In genomic region chr13:46603165-46603603, GRCh38 we compare ENCODE assay signal across 1 cellular context.
TF ChIP-seq lines count a peak whose summit lies in the region.

No MANE protein-coding gene starts in this region.

TF ChIP-seq in HCT116, 20 proteins besides CTCF, POLR2A, EP300 and RAD21 (continued from another document):
- TF ChIP-seq, protein P1, sequence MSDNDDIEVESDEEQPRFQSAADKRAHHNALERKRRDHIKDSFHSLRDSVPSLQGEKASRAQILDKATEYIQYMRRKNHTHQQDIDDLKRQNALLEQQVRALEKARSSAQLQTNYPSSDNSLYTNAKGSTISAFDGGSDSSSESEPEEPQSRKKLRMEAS (IDR thresholded peaks at IDR 0.05) = no peak
TF ChIP-seq in HCT116: peak in this region for 0.
